Comparison of ENCODE assay signal across 16 cellular contexts in the genomic region with DNA sequence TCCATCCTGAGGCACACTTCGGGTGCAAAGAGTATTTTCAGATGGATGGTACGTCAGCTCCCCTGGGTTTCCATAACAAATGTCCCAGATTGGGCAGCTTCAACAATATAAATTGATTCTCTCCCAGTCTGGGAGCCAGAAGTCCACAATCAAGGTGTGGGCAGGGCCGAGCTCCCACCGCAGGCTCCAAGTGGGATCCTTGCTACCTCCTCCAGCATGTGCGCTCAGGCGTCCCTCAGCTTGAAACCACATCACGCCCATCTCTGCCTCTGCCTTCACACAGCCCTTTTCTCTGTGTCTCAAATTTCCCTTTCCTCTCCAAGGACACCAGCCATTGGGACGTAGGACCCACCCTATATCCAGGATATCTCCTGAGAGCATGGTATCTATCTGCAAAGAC.
DNase-seq lines count a peak whose midpoint lies in the region; ATAC-seq and TF ChIP-seq lines count a peak whose summit lies in the region.
"Had no signal": no experiment of that assay in that cellular context is flagged by ENCODE, and none has a peak within 500 bp of the region (broad histone marks: within the 10 kb centered on the region; RNA-seq: fewer than 3 reads in every experiment).

No MANE protein-coding gene starts in this region.

- H3K4me2 ChIP-seq in trophoblast cell (ENCODE audit: low read length) = no peak overlapping the region

- no peaks in the 10 kb centered on the region for H3K9me3 Mint-ChIP-seq in chondrocyte (ENCODE audit: low read depth)
- H3K9me3 Mint-ChIP-seq: CD8-positive, alpha-beta T cell; HFFc6 had no signal

- H2AK5ac ChIP-seq in trophoblast cell (ENCODE audit: low read length) = no peak overlapping the region

- no peak overlapping the region for H2BK120ac ChIP-seq in trophoblast cell (ENCODE audit: insufficient read depth, low read length, poor library complexity)

- H3K27me3 ChIP-seq in trophoblast cell (ENCODE audit: insufficient read depth, low read length) = no peaks in the 10 kb centered on the region

- H3K27me3 Mint-ChIP-seq in chondrocyte (ENCODE audit: low read depth) = no peaks in the 10 kb centered on the region

- H3K4me1 Mint-ChIP-seq in chondrocyte (ENCODE audit: low read depth) = peaks cover 20% of the 10 kb centered on the region
- H3K4me1 Mint-ChIP-seq: B cell, CD14-positive monocyte had no signal

- no peak overlapping the region for H3K27ac ChIP-seq in trophoblast cell (ENCODE audit: low read depth, low read length)

- no peak overlapping the region for H2BK5ac ChIP-seq in trophoblast cell (ENCODE audit: low read depth, low read length, poor library complexity)

- H3K4me3 Mint-ChIP-seq in chondrocyte (ENCODE audit: unreplicated experiment) = no peak overlapping the region
- H3K4me3 Mint-ChIP-seq: B cell; CD8-positive, alpha-beta T cell; HFFc6 had no signal

- no peak overlapping the region for H3K27ac Mint-ChIP-seq in chondrocyte (ENCODE audit: unreplicated experiment)
- H3K27ac Mint-ChIP-seq: B cell; CD14-positive monocyte; CD8-positive, alpha-beta T cell had no signal

- no peak overlapping the region for H4K91ac ChIP-seq in trophoblast cell (ENCODE audit: low read depth, low read length)

- H3K4me3 ChIP-seq in trophoblast cell (ENCODE audit: low read depth, low read length) = no peak overlapping the region
- H3K4me3 ChIP-seq: GM12878, HAP-1 had no signal

- H3K79me2 ChIP-seq in trophoblast cell (ENCODE audit: control insufficient read depth, insufficient read depth, low read length, poor library complexity) = no peaks in the 10 kb centered on the region

- no peak for ATAC-seq in HG02678 (IDR thresholded peaks at IDR 0.05; ENCODE audit: unreplicated experiment)
- no peak for ATAC-seq in GM21390 (IDR thresholded peaks at IDR 0.05; ENCODE audit: unreplicated experiment)
- ATAC-seq: CD8-positive, alpha-beta T cell; GM12878; HepG2 had no signal

- no peak for TF ChIP-seq CTCF in chondrocyte (IDR thresholded peaks at IDR 0.05)

- H3K9me3 ChIP-seq in trophoblast cell (ENCODE audit: insufficient read depth, low read depth, low read length) = no peaks in the 10 kb centered on the region
- H3K9me3 ChIP-seq: HAP-1 had no signal

- H2BK12ac ChIP-seq in trophoblast cell (ENCODE audit: low read length) = no peak overlapping the region

- peak overlapping the region; percentile 40 for H3K18ac ChIP-seq in trophoblast cell (ENCODE audit: low read length)

- H3K23ac ChIP-seq in trophoblast cell (ENCODE audit: low read length) = no peak overlapping the region

- no peak overlapping the region for H4K8ac ChIP-seq in trophoblast cell (ENCODE audit: low read depth, low read length)

- no peak overlapping the region for H3K4ac ChIP-seq in trophoblast cell (ENCODE audit: low read depth, low read length)

- DNase-seq in NCI-H2171 treated with DMSO at 0.1 percent for 48 hours (lab: John Stamatoyannopoulos, UW) (peak; percentile 13), NCI-H2171 (lab: John Stamatoyannopoulos, UW) (no peak), chondrocyte (ENCODE audit: low spot score) (peak; percentile 54), trophoblast cell (no peak), NCI-H2081 treated with DMSO at 0.1 percent for 48 hours (lab: John Stamatoyannopoulos, UW) (no peak), cortex of kidney (lab: John Stamatoyannopoulos, UW) (no peak)
- DNase-seq: CD8-positive, alpha-beta T cell; DMS53; HFFc6 had no signal

- no peaks in the 10 kb centered on the region for H3K36me3 ChIP-seq in trophoblast cell (ENCODE audit: control insufficient read depth in 1 of 2, insufficient read depth in 2 of 2, low read length in 2 of 2)
- H3K36me3 ChIP-seq: HAP-1 had no signal

- no peaks in the 10 kb centered on the region for H3K79me1 ChIP-seq in trophoblast cell (ENCODE audit: low read length)

- H3K4me1 ChIP-seq in trophoblast cell (ENCODE audit: control insufficient read depth in 1 of 2, insufficient read depth in 2 of 2, low read length in 2 of 2) = peaks cover 0 to 3% of the 10 kb centered on the region in 2 experiments

- H2AFZ ChIP-seq in trophoblast cell (ENCODE audit: insufficient read depth, low read length, poor library complexity) = no peak overlapping the region

- no peak overlapping the region for H3K14ac ChIP-seq in trophoblast cell (ENCODE audit: low read length)

- no CpG with 5 or more reads among the region's 8 CpGs for WGBS in trophoblast cell (ENCODE audit: extremely low coverage, insufficient coverage, insufficient read length)

- no peak overlapping the region for H4K12ac ChIP-seq in trophoblast cell (ENCODE audit: low read depth, low read length)

- no peaks in the 10 kb centered on the region for H3K36me3 Mint-ChIP-seq in chondrocyte (ENCODE audit: low read depth)
- H3K36me3 Mint-ChIP-seq: CD14-positive monocyte; CD8-positive, alpha-beta T cell had no signal

- H3K9ac ChIP-seq in trophoblast cell (ENCODE audit: low read length) = no peak overlapping the region

Comparison
In these comparisons a context has a peak if more than half of its experiments do, and no peak if none do; other contexts are left out.
1. DNase-seq: peak in NCI-H2171 treated with DMSO at 0.1 percent for 48 hours (single experiment) and chondrocyte (single experiment); none in NCI-H2171 (single experiment), trophoblast cell (0 of 2), NCI-H2081 treated with DMSO at 0.1 percent for 48 hours (single experiment) and cortex of kidney (single experiment).